In genomic region chr3:129625071-129625874, GRCh38 we compare ENCODE assay signal across 8 cellular contexts. TPM values are rescaled to one million over a fixed set of nuclear protein-coding genes. Genes with fewer than 3 reads are reported as not detected.
DNase-seq lines count a peak whose midpoint lies in the region; ATAC-seq and TF ChIP-seq lines count a peak whose summit lies in the region.

No MANE protein-coding gene starts in this region.

- no peaks in the 10 kb centered on the region for H3K27me3 ChIP-seq in stomach

- no peak for ATAC-seq in HG03520 (IDR thresholded peaks at IDR 0.05; ENCODE audit: unreplicated experiment)

- H3K36me3 ChIP-seq in SK-N-MC (ENCODE audit: insufficient read depth, low read length) (no peaks in the 10 kb centered on the region), stomach (no peaks in the 10 kb centered on the region)

- TF ChIP-seq CTCF in stomach (IDR thresholded peaks at IDR 0.05), result no peak

- TF ChIP-seq EP300 in stomach (IDR thresholded peaks at IDR 0.05), result no peak

- no peak for TF ChIP-seq POLR2A in stomach (IDR thresholded peaks at IDR 0.05)
- TF ChIP-seq POLR2A in erythroblast (IDR thresholded peaks at IDR 0.05; ENCODE audit: low read length), result no peak

- H3K4me3 ChIP-seq in SK-N-MC, result no peak overlapping the region
- no peak overlapping the region for H3K4me3 ChIP-seq in stomach

- DNase-seq in NCI-H82 (lab: John Stamatoyannopoulos, UW) (peak; percentile 79), NCI-H82 treated with DMSO at 0.1 percent for 48 hours (lab: John Stamatoyannopoulos, UW; ENCODE audit: unreplicated experiment) (no peak), SK-N-MC (ENCODE audit: low read depth, low spot score) (no peak), iPS-NIHi11 (ENCODE audit: low spot score) (peak; percentile 74), stomach (no peak), erythroblast (lab: John Stamatoyannopoulos, UW) (no peak), NCI-H345 (lab: John Stamatoyannopoulos, UW) (no peak)

- no peak overlapping the region for H3K9ac ChIP-seq in SK-N-MC (ENCODE audit: insufficient read length)

- peaks cover 60 to 77% (median 70%) of the 10 kb centered on the region in 4 donors for H3K4me1 ChIP-seq in stomach

- intact Hi-C loops in stomach (cut with DNase I; ENCODE audit: low total_unique reads), result no loop called here

- H3K9me3 ChIP-seq in SK-N-MC (ENCODE audit: low read depth, low read length), result no peaks in the 10 kb centered on the region
- no peaks in the 10 kb centered on the region for H3K9me3 ChIP-seq in stomach

- WGBS in stomach, 5 donors, result 72 to 80% (median 75%) methylated on average over 11 to 12 of the region's 12 CpGs

- peak overlapping the region; percentile 48; the same call in 1 of the 2 replicates for H3K27ac ChIP-seq in SK-N-MC
- peak overlapping the region; percentile 72 to 99 (median 97) for H3K27ac ChIP-seq in stomach

RNA-seq across cellular contexts. Expression of gene PLXND1, which starts 18.8 kb away (rescaled TPM):
- total RNA-seq in stomach, result 100 to 1,000 TPM in 2 of 5 donors, 10 to 100 TPM in 3; 53.1 to 251 (median 65.2) TPM
- polyA plus RNA-seq in stomach, result 10 to 100 TPM; 22.6 to 44.7 (median 32.0) TPM

Comparison
In these comparisons a context has a peak if more than half of its experiments do, and no peak if none do; other contexts are left out.
1. DNase-seq: peak in NCI-H82 (single experiment) and iPS-NIHi11 (single experiment); none in NCI-H82 treated with DMSO at 0.1 percent for 48 hours (single experiment), SK-N-MC (single experiment), stomach (single experiment), erythroblast (0 of 2) and NCI-H345 (single experiment).